ENCODE assay signal across 3 cellular contexts in genomic region chr14:49915085-49915484, GRCh38.
TF ChIP-seq lines count a peak whose summit lies in the region.

No MANE protein-coding gene starts in this region.

TF ChIP-seq in SK-N-SH, 30 proteins besides CTCF, POLR2A, EP300 and RAD21:
- TF ChIP-seq CHD2 (IDR thresholded peaks at IDR 0.05; ENCODE audit: low read length, partially characterized antibody) = no peak
- no peak for TF ChIP-seq TAF1 (IDR thresholded peaks at IDR 0.05; ENCODE audit: borderline replicate concordance, low read depth, low read length)
- no peak for TF ChIP-seq FOXM1 (IDR thresholded peaks at IDR 0.05; ENCODE audit: low read depth)
- TF ChIP-seq, protein P1, sequence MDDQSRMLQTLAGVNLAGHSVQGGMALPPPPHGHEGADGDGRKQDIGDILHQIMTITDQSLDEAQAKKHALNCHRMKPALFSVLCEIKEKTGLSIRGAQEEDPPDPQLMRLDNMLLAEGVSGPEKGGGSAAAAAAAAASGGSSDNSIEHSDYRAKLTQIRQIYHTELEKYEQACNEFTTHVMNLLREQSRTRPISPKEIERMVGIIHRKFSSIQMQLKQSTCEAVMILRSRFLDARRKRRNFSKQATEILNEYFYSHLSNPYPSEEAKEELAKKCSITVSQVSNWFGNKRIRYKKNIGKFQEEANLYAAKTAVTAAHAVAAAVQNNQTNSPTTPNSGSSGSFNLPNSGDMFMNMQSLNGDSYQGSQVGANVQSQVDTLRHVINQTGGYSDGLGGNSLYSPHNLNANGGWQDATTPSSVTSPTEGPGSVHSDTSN (IDR thresholded peaks at IDR 0.05) = no peak
- TF ChIP-seq RCOR1 (IDR thresholded peaks at IDR 0.05; ENCODE audit: low read length) = no peak
- no peak for TF ChIP-seq FOSL2 (IDR thresholded peaks at IDR 0.05; ENCODE audit: borderline replicate concordance, low read depth)
- TF ChIP-seq GABPA (IDR thresholded peaks at IDR 0.05; ENCODE audit: low read depth) = no peak
- no peak for TF ChIP-seq IRF3 (IDR thresholded peaks at IDR 0.05; ENCODE audit: low read depth, low read length)
- TF ChIP-seq, protein P2, sequence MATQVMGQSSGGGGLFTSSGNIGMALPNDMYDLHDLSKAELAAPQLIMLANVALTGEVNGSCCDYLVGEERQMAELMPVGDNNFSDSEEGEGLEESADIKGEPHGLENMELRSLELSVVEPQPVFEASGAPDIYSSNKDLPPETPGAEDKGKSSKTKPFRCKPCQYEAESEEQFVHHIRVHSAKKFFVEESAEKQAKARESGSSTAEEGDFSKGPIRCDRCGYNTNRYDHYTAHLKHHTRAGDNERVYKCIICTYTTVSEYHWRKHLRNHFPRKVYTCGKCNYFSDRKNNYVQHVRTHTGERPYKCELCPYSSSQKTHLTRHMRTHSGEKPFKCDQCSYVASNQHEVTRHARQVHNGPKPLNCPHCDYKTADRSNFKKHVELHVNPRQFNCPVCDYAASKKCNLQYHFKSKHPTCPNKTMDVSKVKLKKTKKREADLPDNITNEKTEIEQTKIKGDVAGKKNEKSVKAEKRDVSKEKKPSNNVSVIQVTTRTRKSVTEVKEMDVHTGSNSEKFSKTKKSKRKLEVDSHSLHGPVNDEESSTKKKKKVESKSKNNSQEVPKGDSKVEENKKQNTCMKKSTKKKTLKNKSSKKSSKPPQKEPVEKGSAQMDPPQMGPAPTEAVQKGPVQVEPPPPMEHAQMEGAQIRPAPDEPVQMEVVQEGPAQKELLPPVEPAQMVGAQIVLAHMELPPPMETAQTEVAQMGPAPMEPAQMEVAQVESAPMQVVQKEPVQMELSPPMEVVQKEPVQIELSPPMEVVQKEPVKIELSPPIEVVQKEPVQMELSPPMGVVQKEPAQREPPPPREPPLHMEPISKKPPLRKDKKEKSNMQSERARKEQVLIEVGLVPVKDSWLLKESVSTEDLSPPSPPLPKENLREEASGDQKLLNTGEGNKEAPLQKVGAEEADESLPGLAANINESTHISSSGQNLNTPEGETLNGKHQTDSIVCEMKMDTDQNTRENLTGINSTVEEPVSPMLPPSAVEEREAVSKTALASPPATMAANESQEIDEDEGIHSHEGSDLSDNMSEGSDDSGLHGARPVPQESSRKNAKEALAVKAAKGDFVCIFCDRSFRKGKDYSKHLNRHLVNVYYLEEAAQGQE (IDR thresholded peaks at IDR 0.05; ENCODE audit: low read depth, low read length) = no peak
- TF ChIP-seq RFX5 (IDR thresholded peaks at IDR 0.05; ENCODE audit: low read length) = no peak
- TF ChIP-seq GATA2 (CRISPR knock-in tag; IDR thresholded peaks at IDR 0.05) = no peak
- TF ChIP-seq NRF1 (IDR thresholded peaks at IDR 0.05; ENCODE audit: low read depth, low read length) = no peak
- no peak for TF ChIP-seq POLR2AphosphoS5 (IDR thresholded peaks at IDR 0.05; ENCODE audit: low read depth, low read length)

TF ChIP-seq in SK-N-SH treated with all-trans-retinoic acid at 6 μM for 48 hours, 23 proteins besides CTCF, POLR2A, EP300 and RAD21:
- TF ChIP-seq, protein P3, sequence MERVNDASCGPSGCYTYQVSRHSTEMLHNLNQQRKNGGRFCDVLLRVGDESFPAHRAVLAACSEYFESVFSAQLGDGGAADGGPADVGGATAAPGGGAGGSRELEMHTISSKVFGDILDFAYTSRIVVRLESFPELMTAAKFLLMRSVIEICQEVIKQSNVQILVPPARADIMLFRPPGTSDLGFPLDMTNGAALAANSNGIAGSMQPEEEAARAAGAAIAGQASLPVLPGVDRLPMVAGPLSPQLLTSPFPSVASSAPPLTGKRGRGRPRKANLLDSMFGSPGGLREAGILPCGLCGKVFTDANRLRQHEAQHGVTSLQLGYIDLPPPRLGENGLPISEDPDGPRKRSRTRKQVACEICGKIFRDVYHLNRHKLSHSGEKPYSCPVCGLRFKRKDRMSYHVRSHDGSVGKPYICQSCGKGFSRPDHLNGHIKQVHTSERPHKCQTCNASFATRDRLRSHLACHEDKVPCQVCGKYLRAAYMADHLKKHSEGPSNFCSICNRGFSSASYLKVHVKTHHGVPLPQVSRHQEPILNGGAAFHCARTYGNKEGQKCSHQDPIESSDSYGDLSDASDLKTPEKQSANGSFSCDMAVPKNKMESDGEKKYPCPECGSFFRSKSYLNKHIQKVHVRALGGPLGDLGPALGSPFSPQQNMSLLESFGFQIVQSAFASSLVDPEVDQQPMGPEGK (CRISPR knock-in tag; IDR thresholded peaks at IDR 0.05; ENCODE audit: borderline replicate concordance) = no peak
- TF ChIP-seq OSR1 (CRISPR knock-in tag; IDR thresholded peaks at IDR 0.05) (no peak), ZFP3 (CRISPR knock-in tag; IDR thresholded peaks at IDR 0.05) (no peak), POU6F1 (CRISPR knock-in tag; IDR thresholded peaks at IDR 0.05; ENCODE audit: borderline replicate concordance, low read depth) (no peak), GLIS3 (CRISPR knock-in tag; IDR thresholded peaks at IDR 0.05) (no peak), PPARA (CRISPR knock-in tag; IDR thresholded peaks at IDR 0.05; ENCODE audit: borderline replicate concordance) (no peak), ZNF565 (CRISPR knock-in tag; conservative IDR thresholded peaks at IDR 0.05; ENCODE audit: low read depth) (no peak), RARB (CRISPR knock-in tag; IDR thresholded peaks at IDR 0.05) (no peak), ESRRG (CRISPR knock-in tag; IDR thresholded peaks at IDR 0.05) (no peak)

TF ChIP-seq in WTC11, 78 proteins besides CTCF, POLR2A, EP300 and RAD21:
- TF ChIP-seq GRHL2 (CRISPR knock-in tag; IDR thresholded peaks at IDR 0.05; ENCODE audit: insufficient replicate concordance, severe bottlenecking) (no peak), SMAD3 (CRISPR knock-in tag; IDR thresholded peaks at IDR 0.05; ENCODE audit: borderline replicate concordance) (no peak), ESRRA (CRISPR knock-in tag; IDR thresholded peaks at IDR 0.05; ENCODE audit: borderline replicate concordance) (no peak), ZNF671 (CRISPR knock-in tag; IDR thresholded peaks at IDR 0.05) (no peak), STAT6 (CRISPR knock-in tag; conservative IDR thresholded peaks at IDR 0.05; ENCODE audit: low read depth) (no peak), SP1 (CRISPR knock-in tag; conservative IDR thresholded peaks at IDR 0.05) (no peak), RELA (CRISPR knock-in tag; IDR thresholded peaks at IDR 0.05; ENCODE audit: borderline replicate concordance) (no peak), USF2 (CRISPR knock-in tag; IDR thresholded peaks at IDR 0.05) (no peak), CDX4 (CRISPR knock-in tag; IDR thresholded peaks at IDR 0.05; ENCODE audit: borderline replicate concordance) (no peak), FOXJ3 (CRISPR knock-in tag; IDR thresholded peaks at IDR 0.05; ENCODE audit: borderline replicate concordance) (no peak), ZNF512 (CRISPR knock-in tag; IDR thresholded peaks at IDR 0.05; ENCODE audit: borderline replicate concordance) (no peak), NR1H2 (CRISPR knock-in tag; IDR thresholded peaks at IDR 0.05) (no peak), ZNF263 (CRISPR knock-in tag; IDR thresholded peaks at IDR 0.05; ENCODE audit: low read depth) (no peak), SOX15 (CRISPR knock-in tag; IDR thresholded peaks at IDR 0.05) (no peak)
- TF ChIP-seq, protein P4, sequence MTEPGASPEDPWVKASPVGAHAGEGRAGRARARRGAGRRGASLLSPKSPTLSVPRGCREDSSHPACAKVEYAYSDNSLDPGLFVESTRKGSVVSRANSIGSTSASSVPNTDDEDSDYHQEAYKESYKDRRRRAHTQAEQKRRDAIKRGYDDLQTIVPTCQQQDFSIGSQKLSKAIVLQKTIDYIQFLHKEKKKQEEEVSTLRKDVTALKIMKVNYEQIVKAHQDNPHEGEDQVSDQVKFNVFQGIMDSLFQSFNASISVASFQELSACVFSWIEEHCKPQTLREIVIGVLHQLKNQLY (CRISPR knock-in tag; IDR thresholded peaks at IDR 0.05) = no peak
- TF ChIP-seq, protein P5, sequence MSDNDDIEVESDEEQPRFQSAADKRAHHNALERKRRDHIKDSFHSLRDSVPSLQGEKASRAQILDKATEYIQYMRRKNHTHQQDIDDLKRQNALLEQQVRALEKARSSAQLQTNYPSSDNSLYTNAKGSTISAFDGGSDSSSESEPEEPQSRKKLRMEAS (CRISPR knock-in tag; IDR thresholded peaks at IDR 0.05) = no peak
